Comparison of ENCODE assay signal across 8 cellular contexts in genomic region chr16:22195695-22196558, GRCh38. TPM values are rescaled to one million over a fixed set of nuclear protein-coding genes. Genes with fewer than 3 reads are reported as not detected.
DNase-seq lines count a peak whose midpoint lies in the region; ATAC-seq, FAIRE-seq and TF ChIP-seq lines count a peak whose summit lies in the region.

No MANE protein-coding gene starts in this region.

- peak overlapping the region; percentile 37 to 61 for H3K27ac ChIP-seq in kidney (ENCODE audit: low read depth in 2 of 2, low read length in 2 of 2)

- peak overlapping the region; percentile 72 to 82 for H3K9ac ChIP-seq in kidney (ENCODE audit: low read length in 2 of 2)

- peak overlapping the region; percentile 77 to 88 for H3K4me3 ChIP-seq in kidney (ENCODE audit: low read length in 2 of 2)

- DNase-seq in G401 (ENCODE audit: low spot score) (peak; percentile 97), NCI-H510A (lab: John Stamatoyannopoulos, UW) (peak; percentile 71), cerebellar cortex (ENCODE audit: low spot score) (peak; percentile 97), kidney (peak; percentile 95)
- DNase-seq in activated CD4-positive, alpha-beta T cell treated with anti-CD3 and anti-CD28 coated beads for 1 hour = peak; percentile 90
- peak; percentile 92 for DNase-seq in stimulated activated CD4-positive, alpha-beta T cell treated with anti-CD3 and anti-CD28 coated beads, Interleukin-12 subunit alpha, Interleukin-12 subunit beta, amount 100 ng/mL, for 4 hours

- peaks cover 4 to 10% of the 10 kb centered on the region in 2 donors for H3K4me1 ChIP-seq in kidney (ENCODE audit: control insufficient read depth in 1 of 2, insufficient read depth in 1 of 2, low read depth in 1 of 2, low read length in 2 of 2)

- intact Hi-C loops in kidney (cut with DNase I) = no loop called here

- no peaks in the 10 kb centered on the region for H3K9me3 ChIP-seq in kidney (ENCODE audit: control insufficient read depth in 1 of 2, low read length in 2 of 2)

- no peaks in the 10 kb centered on the region for H3K36me3 ChIP-seq in kidney (ENCODE audit: control insufficient read depth in 1 of 2, insufficient read depth in 2 of 2, low read length in 2 of 2)

- in situ Hi-C loops in G401 (cut with HindIII; ENCODE audit: low sequenced_read_pairs) = no loop called here

- peak; percentile 75 for TF ChIP-seq CTCF in kidney (IDR thresholded peaks at IDR 0.05; ENCODE audit: borderline replicate concordance, extremely low read depth, insufficient read depth)

- no peak for FAIRE-seq in kidney (lab: Jason Lieb, UNC)

- peak; percentile 30 for ATAC-seq in HG03196 (IDR thresholded peaks at IDR 0.05; ENCODE audit: unreplicated experiment)
- no peak for ATAC-seq in GM21390 (IDR thresholded peaks at IDR 0.05; ENCODE audit: unreplicated experiment)

RNA-seq across cellular contexts. Expression of gene EEF2K, which starts 10.2 kb away (rescaled TPM):
- 18.6 and 22.0 TPM in 2 replicates for total RNA-seq in G401 (2014; rRNA removed; shearing (Covaris generic))
- 28.1 TPM for total RNA-seq in kidney
- polyA plus RNA-seq in kidney (ENCODE audit: insufficient read depth, low read depth, low replicate concordance) = 2.8 TPM

RNA-seq across cellular contexts. Expression of gene SDR42E2, which starts 33.6 kb away (rescaled TPM):
- not detected in 2 replicates for total RNA-seq in G401 (2014; rRNA removed; shearing (Covaris generic))
- total RNA-seq in kidney = not detected
- polyA plus RNA-seq in kidney (ENCODE audit: insufficient read depth, low read depth, low replicate concordance) = not detected
